9 cellular contexts compared by ENCODE assay signal in genomic region chr10:28984431-28984830, GRCh38.
DNase-seq lines count a peak whose midpoint lies in the region; ATAC-seq and TF ChIP-seq lines count a peak whose summit lies in the region.
"Had no signal": no experiment of that assay in that cellular context is flagged by ENCODE, and none has a peak within 500 bp of the region (broad histone marks: within the 10 kb centered on the region; RNA-seq: fewer than 3 reads in every experiment).

No MANE protein-coding gene starts in this region.

- WGBS in hepatocyte (ENCODE audit: low lambda C conversion rate, missing lambda C conversion rate), result 58% methylated on average over 6 of the region's 6 CpGs

- H3K4me1 Mint-ChIP-seq in activated B cell treated with CpG ODN at 0.5 μM for 24 hours, result peaks cover 4% of the 10 kb centered on the region

- no peaks in the 10 kb centered on the region for H3K36me3 Mint-ChIP-seq in activated B cell treated with CpG ODN at 0.5 μM for 24 hours (ENCODE audit: low read depth)

- no peak overlapping the region for H3K4me3 ChIP-seq in hepatocyte
- H3K4me3 ChIP-seq in tibial artery, result no peak overlapping the region

- H4K20me1 ChIP-seq in hepatocyte (ENCODE audit: insufficient read depth, poor library complexity, severe bottlenecking), result no peaks in the 10 kb centered on the region

- no peaks in the 10 kb centered on the region for H3K79me2 ChIP-seq in hepatocyte

- DNase-seq in ACHN, result peak; percentile 62
- no peak for DNase-seq in activated B cell treated with CpG ODN at 0.5 μM for 24 hours
- peak; percentile 80 for DNase-seq in hepatocyte (ENCODE audit: low spot score)
- peak; percentile 94 to 96 for DNase-seq in tibial artery
- no peak for DNase-seq in activated CD4-positive, alpha-beta T cell treated with anti-CD3 and anti-CD28 coated beads, Interleukin-2, amount 50 U/mL, for 48 hours
- no peak for DNase-seq in activated gamma-delta T cell treated with Interleukin-2 at 50 U/mL for 16 hours

- intact Hi-C loops in activated B cell treated with CpG ODN at 0.5 μM for 24 hours (cut with micrococcal nuclease) (no loop called here), tibial artery (cut with DNase I; ENCODE audit: low total_unique reads) (no loop called here)

- ATAC-seq in GM18867 (IDR thresholded peaks at IDR 0.05; ENCODE audit: unreplicated experiment) (peak; percentile 83), activated B cell treated with CpG ODN at 0.5 μM for 24 hours (ENCODE audit: low read depth) (peak; percentile 58)

- CTCF ChIA-PET in activated B cell treated with CpG ODN at 0.5 μM for 24 hours (lab: Charles Lee), result no interaction called here

- H3K27me3 ChIP-seq in hepatocyte (no peaks in the 10 kb centered on the region), tibial artery (no peaks in the 10 kb centered on the region)

- in situ Hi-C loops in ACHN (cut with HindIII; ENCODE audit: low pct_ligation_motif_present, low pct_unique_long_range_greater_than_20kb, low sequenced_read_pairs), result no loop called here

- TF ChIP-seq EP300 in Ishikawa (IDR thresholded peaks at IDR 0.05; ENCODE audit: borderline replicate concordance), result no peak

- H2AFZ ChIP-seq in hepatocyte, result peak overlapping the region; percentile 62

- no peaks in the 10 kb centered on the region for H3K9me2 ChIP-seq in hepatocyte (replicated peaks; ENCODE audit: insufficient read depth)

- POLR2A ChIA-PET in activated B cell treated with CpG ODN at 0.5 μM for 24 hours (lab: Charles Lee), result no interaction called here

- TF ChIP-seq RAD21 in Ishikawa (IDR thresholded peaks at IDR 0.05; ENCODE audit: low read depth), result no peak

- no peak for TF ChIP-seq CTCF in activated B cell treated with CpG ODN at 0.5 μM for 24 hours (IDR thresholded peaks at IDR 0.05)
- no peak for TF ChIP-seq CTCF in hepatocyte (IDR thresholded peaks at IDR 0.05; ENCODE audit: poor library complexity)
- TF ChIP-seq CTCF in tibial artery (IDR thresholded peaks at IDR 0.05), result no peak

- no peaks in the 10 kb centered on the region for H3K27me3 Mint-ChIP-seq in activated B cell treated with CpG ODN at 0.5 μM for 24 hours

- no peaks in the 10 kb centered on the region for H3K9me3 Mint-ChIP-seq in activated B cell treated with CpG ODN at 0.5 μM for 24 hours
- H3K9me3 Mint-ChIP-seq: central memory CD8-positive, alpha-beta T cell had no signal

- H3K4me2 ChIP-seq in hepatocyte, result peak overlapping the region; percentile 13

- no peaks in the 10 kb centered on the region for H3K36me3 ChIP-seq in hepatocyte (replicated peaks; ENCODE audit: insufficient read depth, low read depth)
- no peaks in the 10 kb centered on the region for H3K36me3 ChIP-seq in tibial artery

- H3K27ac Mint-ChIP-seq in activated B cell treated with CpG ODN at 0.5 μM for 24 hours, result no peak overlapping the region

- no peak overlapping the region for H3K4me3 Mint-ChIP-seq in activated B cell treated with CpG ODN at 0.5 μM for 24 hours
- H3K4me3 Mint-ChIP-seq: central memory CD8-positive, alpha-beta T cell had no signal

- peak overlapping the region; percentile 51 for H3K27ac ChIP-seq in hepatocyte
- H3K27ac ChIP-seq in tibial artery, result peak overlapping the region in 1 of 2 donors; percentile 39

- no peaks in the 10 kb centered on the region for H3K9me3 ChIP-seq in hepatocyte (ENCODE audit: low read depth)
- no peaks in the 10 kb centered on the region for H3K9me3 ChIP-seq in tibial artery

- H3K4me1 ChIP-seq in hepatocyte (ENCODE audit: insufficient read depth), result no peaks in the 10 kb centered on the region
- H3K4me1 ChIP-seq in tibial artery, result peaks cover 0 to 20% (median 11%) of the 10 kb centered on the region in 4 donors

TF ChIP-seq in Ishikawa, 13 proteins besides CTCF, POLR2A, EP300 and RAD21:
- no peak for TF ChIP-seq CEBPB (IDR thresholded peaks at IDR 0.05)
- TF ChIP-seq, protein P1, sequence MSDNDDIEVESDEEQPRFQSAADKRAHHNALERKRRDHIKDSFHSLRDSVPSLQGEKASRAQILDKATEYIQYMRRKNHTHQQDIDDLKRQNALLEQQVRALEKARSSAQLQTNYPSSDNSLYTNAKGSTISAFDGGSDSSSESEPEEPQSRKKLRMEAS (IDR thresholded peaks at IDR 0.05), result 0 out of 2 replicates have a peak, but pooled peaks have one; percentile 14

Comparison
In these comparisons a context has a peak if more than half of its experiments do, and no peak if none do; other contexts are left out.
1. DNase-seq: peak in ACHN (single experiment), hepatocyte (single experiment) and tibial artery (2 of 2); none in activated B cell treated with CpG ODN at 0.5 μM for 24 hours (single experiment), activated CD4-positive, alpha-beta T cell treated with anti-CD3 and anti-CD28 coated beads, Interleukin-2, amount 50 U/mL, for 48 hours (0 of 2) and activated gamma-delta T cell treated with Interleukin-2 at 50 U/mL for 16 hours (single experiment).